Comparison of ENCODE assay signal across 1 cellular context in the genomic region with DNA sequence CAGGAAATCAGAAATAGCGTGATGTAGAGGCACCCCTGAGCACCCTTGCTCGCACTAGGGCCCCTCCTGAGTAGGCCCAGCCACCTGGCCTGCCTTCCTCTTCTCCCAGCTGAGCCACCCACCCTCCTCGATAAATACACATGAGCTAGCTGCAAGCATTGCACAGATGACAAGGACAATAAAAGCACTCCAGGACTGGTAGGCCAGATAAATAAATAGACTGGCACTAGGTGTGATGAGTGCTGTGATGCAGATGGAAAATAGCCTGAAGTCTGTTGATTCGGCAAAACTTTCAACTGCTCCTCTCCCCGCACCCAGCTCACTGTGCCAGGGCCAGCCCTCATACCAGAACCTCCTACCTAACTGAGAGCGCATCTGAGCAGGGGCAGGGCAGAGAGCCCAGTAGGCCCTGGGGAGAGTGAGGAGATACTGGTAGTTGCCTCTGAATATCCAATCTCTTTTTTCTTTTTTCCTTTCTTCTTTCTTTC.
TF ChIP-seq lines count a peak whose summit lies in the region.

No MANE protein-coding gene starts in this region.

TF ChIP-seq in IMR-90, 13 proteins besides CTCF, POLR2A, EP300 and RAD21 (continued from another document):
- TF ChIP-seq CEBPB (IDR thresholded peaks at IDR 0.05; ENCODE audit: low read depth, low read length) (no peak), RFX5 (IDR thresholded peaks at IDR 0.05; ENCODE audit: low read depth, low read length) (no peak), NFE2L2 (IDR thresholded peaks at IDR 0.05; ENCODE audit: low read depth, low read length) (no peak), MXI1 (IDR thresholded peaks at IDR 0.05; ENCODE audit: borderline replicate concordance, low read depth, low read length) (no peak), MAFK (IDR thresholded peaks at IDR 0.05; ENCODE audit: low read depth, low read length) (no peak), SMC3 (IDR thresholded peaks at IDR 0.05; ENCODE audit: low read depth, low read length) (no peak), CHD1 (IDR thresholded peaks at IDR 0.05; ENCODE audit: low read depth, low read length) (no peak), ELK1 (IDR thresholded peaks at IDR 0.05; ENCODE audit: borderline replicate concordance, low read depth, low read length) (no peak)
- TF ChIP-seq, protein P1, sequence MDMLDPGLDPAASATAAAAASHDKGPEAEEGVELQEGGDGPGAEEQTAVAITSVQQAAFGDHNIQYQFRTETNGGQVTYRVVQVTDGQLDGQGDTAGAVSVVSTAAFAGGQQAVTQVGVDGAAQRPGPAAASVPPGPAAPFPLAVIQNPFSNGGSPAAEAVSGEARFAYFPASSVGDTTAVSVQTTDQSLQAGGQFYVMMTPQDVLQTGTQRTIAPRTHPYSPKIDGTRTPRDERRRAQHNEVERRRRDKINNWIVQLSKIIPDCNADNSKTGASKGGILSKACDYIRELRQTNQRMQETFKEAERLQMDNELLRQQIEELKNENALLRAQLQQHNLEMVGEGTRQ (IDR thresholded peaks at IDR 0.05; ENCODE audit: low read depth, low read length) = no peak
